ENCODE assay signal across 21 cellular contexts in the genomic region with DNA sequence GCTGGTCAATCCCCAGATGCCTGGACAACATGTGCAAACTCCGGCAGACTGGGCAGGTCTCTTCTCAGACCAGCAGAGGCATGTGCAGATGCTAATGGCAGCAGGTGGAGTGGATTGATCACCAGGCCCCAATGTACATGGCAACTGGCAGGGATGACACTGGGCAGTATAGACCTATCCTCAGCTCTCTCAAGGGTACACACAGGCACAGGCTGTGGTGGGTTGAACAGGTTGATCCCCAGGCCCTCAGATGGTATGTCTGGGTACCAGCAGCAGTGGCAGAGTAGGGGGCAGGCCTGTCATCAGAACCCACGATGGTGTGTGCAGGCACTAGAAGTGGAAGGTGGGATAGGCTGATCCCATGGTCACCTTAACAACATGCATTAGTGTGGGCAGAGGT.
"Had no signal": no experiment of that assay in that cellular context is flagged by ENCODE, and none has a peak within 500 bp of the region (broad histone marks: within the 10 kb centered on the region; RNA-seq: fewer than 3 reads in every experiment).

No MANE protein-coding gene starts in this region.

- H3K9ac ChIP-seq: parathyroid adenoma had no signal

- H3K27ac ChIP-seq: ascending aorta, esophagus squamous epithelium, heart right ventricle, left lung, parathyroid adenoma, suprapubic skin, WERI-Rb-1 had no signal

- DNase-seq: activated CD4-positive, alpha-beta memory T cell treated with anti-CD3 and anti-CD28 coated beads, Interleukin-2, amount 10 ng/mL, durations not matched to agents 7 days and 5 days; activated CD4-positive, alpha-beta T cell treated with anti-CD3 and anti-CD28 coated beads for 1 hour; activated naive CD4-positive, alpha-beta T cell treated with anti-CD3 and anti-CD28 coated beads for 36 hours; activated naive CD8-positive, alpha-beta T cell treated with anti-CD3 and anti-CD28 coated beads, Interleukin-2, amount 50 U/mL, for 24 hours; activated T-cell treated with anti-CD3 and anti-CD28 coated beads, Interleukin-2, amount 50 U/mL, for 1 hour; cerebellar nuclear complex; effector CD8-positive, alpha-beta T cell; esophagus squamous epithelium; heart right ventricle; left lung; midbrain; stimulated activated CD4-positive, alpha-beta T cell treated with anti-CD3 and anti-CD28 coated beads, Interleukin-4, amount 100 ng/mL, for 4 hours; stimulated activated naive CD8-positive, alpha-beta T cell treated with anti-CD3 and anti-CD28 coated beads, Interleukin-15, Interleukin-2, amounts not matched to agents 100 U/mL and 50 U/mL, for 24 hours; WERI-Rb-1 had no signal

- ATAC-seq: activated naive CD8-positive, alpha-beta T cell treated with anti-CD3 and anti-CD28 coated beads, Interleukin-2, amount 50 U/mL, for 24 hours; heart right ventricle; left lung; sciatic nerve; stimulated activated naive CD8-positive, alpha-beta T cell treated with anti-CD3 and anti-CD28 coated beads, Interleukin-15, Interleukin-2, amounts not matched to agents 100 U/mL and 50 U/mL, for 24 hours had no signal

- H3K27me3 ChIP-seq: ascending aorta, esophagus squamous epithelium, heart right ventricle, left lung, suprapubic skin had no signal

- H2AFZ ChIP-seq: parathyroid adenoma had no signal

- H3K27me3 Mint-ChIP-seq: activated CD4-positive, alpha-beta memory T cell treated with anti-CD3 and anti-CD28 coated beads, Interleukin-2, amount 10 ng/mL, durations not matched to agents 7 days and 5 days; activated naive CD8-positive, alpha-beta T cell treated with anti-CD3 and anti-CD28 coated beads, Interleukin-2, amount 50 U/mL, for 24 hours; dendritic cell treated with granulocyte-macrophage colony-stimulating factor and Interleukin-4, amounts not matched to agents 40 ng/mL and 50 ng/mL, for 4 days had no signal

- H3K79me2 ChIP-seq: parathyroid adenoma had no signal

- H3K27ac Mint-ChIP-seq: activated CD4-positive, alpha-beta memory T cell treated with anti-CD3 and anti-CD28 coated beads, Interleukin-2, amount 10 ng/mL, durations not matched to agents 7 days and 5 days; activated naive CD4-positive, alpha-beta T cell treated with anti-CD3 and anti-CD28 coated beads for 36 hours; activated T-helper 2 cell treated with anti-CD3 and anti-CD28 coated beads, Interferon-gamma antibody, Interleukin-2, Interleukin-4, amounts not matched to agents 10 μg/mL and 5 μg/mL and 100 μg/mL, durations not matched to agents 14 hours and 24 hours and 36 hours; dendritic cell treated with granulocyte-macrophage colony-stimulating factor and Interleukin-4, amounts not matched to agents 40 ng/mL and 50 ng/mL, for 4 days; nephron had no signal

- H3K4me3 Mint-ChIP-seq: activated CD4-positive, alpha-beta memory T cell treated with anti-CD3 and anti-CD28 coated beads, Interleukin-2, amount 10 ng/mL, durations not matched to agents 7 days and 5 days; activated naive CD4-positive, alpha-beta T cell treated with anti-CD3 and anti-CD28 coated beads for 36 hours; activated naive CD8-positive, alpha-beta T cell treated with anti-CD3 and anti-CD28 coated beads, Interleukin-2, amount 50 U/mL, for 24 hours; dendritic cell treated with granulocyte-macrophage colony-stimulating factor and Interleukin-4, amounts not matched to agents 40 ng/mL and 50 ng/mL, for 4 days; nephron had no signal

- H3K4me3 ChIP-seq: ascending aorta, esophagus squamous epithelium, heart right ventricle, left lung, suprapubic skin had no signal

- H3K4me1 ChIP-seq: ascending aorta, esophagus squamous epithelium, heart right ventricle, left lung, suprapubic skin had no signal
